1 cellular context compared by ENCODE assay signal in the genomic region with DNA sequence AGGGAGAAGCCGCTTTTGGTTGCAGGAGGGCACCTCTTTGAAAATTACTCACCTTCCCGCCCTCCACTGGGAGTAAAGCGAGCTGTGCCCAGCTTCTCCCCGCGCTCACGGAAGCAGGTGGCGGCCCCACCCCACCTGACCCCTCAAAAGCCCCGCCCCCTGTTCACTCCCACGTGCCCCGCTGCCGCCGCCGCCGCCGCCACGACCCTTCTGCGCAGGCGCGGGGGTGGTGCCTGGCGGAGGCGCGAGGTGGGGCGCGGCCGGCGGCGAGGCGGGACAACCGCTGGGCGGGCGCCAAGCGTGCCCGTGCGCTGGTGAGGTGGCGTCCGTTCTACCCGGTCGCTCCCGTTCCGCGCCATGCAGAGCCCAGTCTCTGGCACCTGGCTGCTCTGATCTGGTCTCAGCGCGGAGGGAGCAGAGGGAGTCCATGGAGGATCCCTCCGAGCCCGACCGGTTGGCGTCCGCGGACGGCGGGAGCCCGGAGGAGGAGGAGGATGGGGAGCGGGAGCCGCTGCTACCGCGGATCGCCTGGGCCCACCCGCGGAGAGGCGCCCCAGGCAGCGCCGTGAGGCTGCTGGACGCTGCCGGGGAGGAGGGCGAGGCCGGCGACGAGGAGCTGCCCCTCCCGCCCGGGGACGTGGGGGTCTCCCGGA.
TF ChIP-seq lines count a peak whose summit lies in the region.

Gene PI4K2B, plus strand, starts transcription at position 297 of the 653 bp plus-strand sequence. Its CDS starts 131 bp downstream, at position 428.

TF ChIP-seq in GM12878, 131 proteins besides CTCF, POLR2A, EP300 and RAD21 (continued from another document and continues in another):
- TF ChIP-seq, protein P1, sequence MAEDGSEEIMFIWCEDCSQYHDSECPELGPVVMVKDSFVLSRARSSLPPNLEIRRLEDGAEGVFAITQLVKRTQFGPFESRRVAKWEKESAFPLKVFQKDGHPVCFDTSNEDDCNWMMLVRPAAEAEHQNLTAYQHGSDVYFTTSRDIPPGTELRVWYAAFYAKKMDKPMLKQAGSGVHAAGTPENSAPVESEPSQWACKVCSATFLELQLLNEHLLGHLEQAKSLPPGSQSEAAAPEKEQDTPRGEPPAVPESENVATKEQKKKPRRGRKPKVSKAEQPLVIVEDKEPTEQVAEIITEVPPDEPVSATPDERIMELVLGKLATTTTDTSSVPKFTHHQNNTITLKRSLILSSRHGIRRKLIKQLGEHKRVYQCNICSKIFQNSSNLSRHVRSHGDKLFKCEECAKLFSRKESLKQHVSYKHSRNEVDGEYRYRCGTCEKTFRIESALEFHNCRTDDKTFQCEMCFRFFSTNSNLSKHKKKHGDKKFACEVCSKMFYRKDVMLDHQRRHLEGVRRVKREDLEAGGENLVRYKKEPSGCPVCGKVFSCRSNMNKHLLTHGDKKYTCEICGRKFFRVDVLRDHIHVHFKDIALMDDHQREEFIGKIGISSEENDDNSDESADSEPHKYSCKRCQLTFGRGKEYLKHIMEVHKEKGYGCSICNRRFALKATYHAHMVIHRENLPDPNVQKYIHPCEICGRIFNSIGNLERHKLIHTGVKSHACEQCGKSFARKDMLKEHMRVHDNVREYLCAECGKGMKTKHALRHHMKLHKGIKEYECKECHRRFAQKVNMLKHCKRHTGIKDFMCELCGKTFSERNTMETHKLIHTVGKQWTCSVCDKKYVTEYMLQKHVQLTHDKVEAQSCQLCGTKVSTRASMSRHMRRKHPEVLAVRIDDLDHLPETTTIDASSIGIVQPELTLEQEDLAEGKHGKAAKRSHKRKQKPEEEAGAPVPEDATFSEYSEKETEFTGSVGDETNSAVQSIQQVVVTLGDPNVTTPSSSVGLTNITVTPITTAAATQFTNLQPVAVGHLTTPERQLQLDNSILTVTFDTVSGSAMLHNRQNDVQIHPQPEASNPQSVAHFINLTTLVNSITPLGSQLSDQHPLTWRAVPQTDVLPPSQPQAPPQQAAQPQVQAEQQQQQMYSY (CRISPR knock-in tag; IDR thresholded peaks at IDR 0.05), result no peak
- TF ChIP-seq ATF7 (IDR thresholded peaks at IDR 0.05; ENCODE audit: low read depth) (no peak), CHD2 (IDR thresholded peaks at IDR 0.05; ENCODE audit: borderline replicate concordance, low read depth, low read length) (no peak; the same call in 1 of the 2 replicates), MEF2B (IDR thresholded peaks at IDR 0.05; ENCODE audit: partially characterized antibody, poor library complexity, severe bottlenecking) (no peak), JUNB (IDR thresholded peaks at IDR 0.05) (no peak), MEF2A (IDR thresholded peaks at IDR 0.05; ENCODE audit: insufficient read depth, low read depth, low read length) (no peak), HDGF (IDR thresholded peaks at IDR 0.05) (no peak), YY1 (IDR thresholded peaks at IDR 0.05; ENCODE audit: low read depth, low read length) (0 out of 2 replicates have a peak, but pooled peaks have one; percentile 34), ZSCAN29 (IDR thresholded peaks at IDR 0.05) (no peak), ZBTB40 (IDR thresholded peaks at IDR 0.05; ENCODE audit: borderline replicate concordance) (no peak), SP1 (IDR thresholded peaks at IDR 0.05; ENCODE audit: low read depth, low read length) (no peak), TARDBP (IDR thresholded peaks at IDR 0.05; ENCODE audit: borderline replicate concordance) (no peak), LARP7 (IDR thresholded peaks at IDR 0.05) (peak; percentile 80), FOXM1 (IDR thresholded peaks at IDR 0.05; ENCODE audit: low read depth, low read length) (no peak), BMI1 (IDR thresholded peaks at IDR 0.05; ENCODE audit: borderline replicate concordance) (no peak), CREB1 (IDR thresholded peaks at IDR 0.05; ENCODE audit: low read depth) (no peak), SUPT20H (IDR thresholded peaks at IDR 0.05; ENCODE audit: borderline replicate concordance, control insufficient read depth, low read depth, low read length) (no peak), FOS (IDR thresholded peaks at IDR 0.05; ENCODE audit: borderline replicate concordance, extremely low read depth, insufficient read length) (no peak), ESRRA (IDR thresholded peaks at IDR 0.05; ENCODE audit: low read length) (no peak), BRCA1 (IDR thresholded peaks at IDR 0.05; ENCODE audit: low read depth, low read length) (no peak), ZNF207 (IDR thresholded peaks at IDR 0.05; ENCODE audit: borderline replicate concordance) (no peak), GABPA (IDR thresholded peaks at IDR 0.05; ENCODE audit: low read depth) (no peak), JUND (IDR thresholded peaks at IDR 0.05; ENCODE audit: low read depth, low read length) (no peak), KDM1A (IDR thresholded peaks at IDR 0.05; ENCODE audit: borderline replicate concordance) (no peak), YBX1 (IDR thresholded peaks at IDR 0.05) (no peak)
- TF ChIP-seq, protein P2, sequence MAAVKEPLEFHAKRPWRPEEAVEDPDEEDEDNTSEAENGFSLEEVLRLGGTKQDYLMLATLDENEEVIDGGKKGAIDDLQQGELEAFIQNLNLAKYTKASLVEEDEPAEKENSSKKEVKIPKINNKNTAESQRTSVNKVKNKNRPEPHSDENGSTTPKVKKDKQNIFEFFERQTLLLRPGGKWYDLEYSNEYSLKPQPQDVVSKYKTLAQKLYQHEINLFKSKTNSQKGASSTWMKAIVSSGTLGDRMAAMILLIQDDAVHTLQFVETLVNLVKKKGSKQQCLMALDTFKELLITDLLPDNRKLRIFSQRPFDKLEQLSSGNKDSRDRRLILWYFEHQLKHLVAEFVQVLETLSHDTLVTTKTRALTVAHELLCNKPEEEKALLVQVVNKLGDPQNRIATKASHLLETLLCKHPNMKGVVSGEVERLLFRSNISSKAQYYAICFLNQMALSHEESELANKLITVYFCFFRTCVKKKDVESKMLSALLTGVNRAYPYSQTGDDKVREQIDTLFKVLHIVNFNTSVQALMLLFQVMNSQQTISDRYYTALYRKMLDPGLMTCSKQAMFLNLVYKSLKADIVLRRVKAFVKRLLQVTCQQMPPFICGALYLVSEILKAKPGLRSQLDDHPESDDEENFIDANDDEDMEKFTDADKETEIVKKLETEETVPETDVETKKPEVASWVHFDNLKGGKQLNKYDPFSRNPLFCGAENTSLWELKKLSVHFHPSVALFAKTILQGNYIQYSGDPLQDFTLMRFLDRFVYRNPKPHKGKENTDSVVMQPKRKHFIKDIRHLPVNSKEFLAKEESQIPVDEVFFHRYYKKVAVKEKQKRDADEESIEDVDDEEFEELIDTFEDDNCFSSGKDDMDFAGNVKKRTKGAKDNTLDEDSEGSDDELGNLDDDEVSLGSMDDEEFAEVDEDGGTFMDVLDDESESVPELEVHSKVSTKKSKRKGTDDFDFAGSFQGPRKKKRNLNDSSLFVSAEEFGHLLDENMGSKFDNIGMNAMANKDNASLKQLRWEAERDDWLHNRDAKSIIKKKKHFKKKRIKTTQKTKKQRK (IDR thresholded peaks at IDR 0.05; ENCODE audit: low read depth, low read length), result no peak
- TF ChIP-seq, protein P3, sequence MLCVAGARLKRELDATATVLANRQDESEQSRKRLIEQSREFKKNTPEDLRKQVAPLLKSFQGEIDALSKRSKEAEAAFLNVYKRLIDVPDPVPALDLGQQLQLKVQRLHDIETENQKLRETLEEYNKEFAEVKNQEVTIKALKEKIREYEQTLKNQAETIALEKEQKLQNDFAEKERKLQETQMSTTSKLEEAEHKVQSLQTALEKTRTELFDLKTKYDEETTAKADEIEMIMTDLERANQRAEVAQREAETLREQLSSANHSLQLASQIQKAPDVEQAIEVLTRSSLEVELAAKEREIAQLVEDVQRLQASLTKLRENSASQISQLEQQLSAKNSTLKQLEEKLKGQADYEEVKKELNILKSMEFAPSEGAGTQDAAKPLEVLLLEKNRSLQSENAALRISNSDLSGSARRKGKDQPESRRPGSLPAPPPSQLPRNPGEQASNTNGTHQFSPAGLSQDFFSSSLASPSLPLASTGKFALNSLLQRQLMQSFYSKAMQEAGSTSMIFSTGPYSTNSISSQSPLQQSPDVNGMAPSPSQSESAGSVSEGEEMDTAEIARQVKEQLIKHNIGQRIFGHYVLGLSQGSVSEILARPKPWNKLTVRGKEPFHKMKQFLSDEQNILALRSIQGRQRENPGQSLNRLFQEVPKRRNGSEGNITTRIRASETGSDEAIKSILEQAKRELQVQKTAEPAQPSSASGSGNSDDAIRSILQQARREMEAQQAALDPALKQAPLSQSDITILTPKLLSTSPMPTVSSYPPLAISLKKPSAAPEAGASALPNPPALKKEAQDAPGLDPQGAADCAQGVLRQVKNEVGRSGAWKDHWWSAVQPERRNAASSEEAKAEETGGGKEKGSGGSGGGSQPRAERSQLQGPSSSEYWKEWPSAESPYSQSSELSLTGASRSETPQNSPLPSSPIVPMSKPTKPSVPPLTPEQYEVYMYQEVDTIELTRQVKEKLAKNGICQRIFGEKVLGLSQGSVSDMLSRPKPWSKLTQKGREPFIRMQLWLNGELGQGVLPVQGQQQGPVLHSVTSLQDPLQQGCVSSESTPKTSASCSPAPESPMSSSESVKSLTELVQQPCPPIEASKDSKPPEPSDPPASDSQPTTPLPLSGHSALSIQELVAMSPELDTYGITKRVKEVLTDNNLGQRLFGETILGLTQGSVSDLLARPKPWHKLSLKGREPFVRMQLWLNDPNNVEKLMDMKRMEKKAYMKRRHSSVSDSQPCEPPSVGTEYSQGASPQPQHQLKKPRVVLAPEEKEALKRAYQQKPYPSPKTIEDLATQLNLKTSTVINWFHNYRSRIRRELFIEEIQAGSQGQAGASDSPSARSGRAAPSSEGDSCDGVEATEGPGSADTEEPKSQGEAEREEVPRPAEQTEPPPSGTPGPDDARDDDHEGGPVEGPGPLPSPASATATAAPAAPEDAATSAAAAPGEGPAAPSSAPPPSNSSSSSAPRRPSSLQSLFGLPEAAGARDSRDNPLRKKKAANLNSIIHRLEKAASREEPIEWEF (IDR thresholded peaks at IDR 0.05; ENCODE audit: insufficient replicate concordance, low read depth, low read length), result no peak
- TF ChIP-seq, protein P4, sequence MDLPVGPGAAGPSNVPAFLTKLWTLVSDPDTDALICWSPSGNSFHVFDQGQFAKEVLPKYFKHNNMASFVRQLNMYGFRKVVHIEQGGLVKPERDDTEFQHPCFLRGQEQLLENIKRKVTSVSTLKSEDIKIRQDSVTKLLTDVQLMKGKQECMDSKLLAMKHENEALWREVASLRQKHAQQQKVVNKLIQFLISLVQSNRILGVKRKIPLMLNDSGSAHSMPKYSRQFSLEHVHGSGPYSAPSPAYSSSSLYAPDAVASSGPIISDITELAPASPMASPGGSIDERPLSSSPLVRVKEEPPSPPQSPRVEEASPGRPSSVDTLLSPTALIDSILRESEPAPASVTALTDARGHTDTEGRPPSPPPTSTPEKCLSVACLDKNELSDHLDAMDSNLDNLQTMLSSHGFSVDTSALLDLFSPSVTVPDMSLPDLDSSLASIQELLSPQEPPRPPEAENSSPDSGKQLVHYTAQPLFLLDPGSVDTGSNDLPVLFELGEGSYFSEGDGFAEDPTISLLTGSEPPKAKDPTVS (IDR thresholded peaks at IDR 0.05; ENCODE audit: low read depth, low read length), result no peak
- TF ChIP-seq, protein P5, sequence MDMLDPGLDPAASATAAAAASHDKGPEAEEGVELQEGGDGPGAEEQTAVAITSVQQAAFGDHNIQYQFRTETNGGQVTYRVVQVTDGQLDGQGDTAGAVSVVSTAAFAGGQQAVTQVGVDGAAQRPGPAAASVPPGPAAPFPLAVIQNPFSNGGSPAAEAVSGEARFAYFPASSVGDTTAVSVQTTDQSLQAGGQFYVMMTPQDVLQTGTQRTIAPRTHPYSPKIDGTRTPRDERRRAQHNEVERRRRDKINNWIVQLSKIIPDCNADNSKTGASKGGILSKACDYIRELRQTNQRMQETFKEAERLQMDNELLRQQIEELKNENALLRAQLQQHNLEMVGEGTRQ (IDR thresholded peaks at IDR 0.05; ENCODE audit: borderline replicate concordance, low read depth, low read length), result peak; percentile 15
- TF ChIP-seq, protein P6, sequence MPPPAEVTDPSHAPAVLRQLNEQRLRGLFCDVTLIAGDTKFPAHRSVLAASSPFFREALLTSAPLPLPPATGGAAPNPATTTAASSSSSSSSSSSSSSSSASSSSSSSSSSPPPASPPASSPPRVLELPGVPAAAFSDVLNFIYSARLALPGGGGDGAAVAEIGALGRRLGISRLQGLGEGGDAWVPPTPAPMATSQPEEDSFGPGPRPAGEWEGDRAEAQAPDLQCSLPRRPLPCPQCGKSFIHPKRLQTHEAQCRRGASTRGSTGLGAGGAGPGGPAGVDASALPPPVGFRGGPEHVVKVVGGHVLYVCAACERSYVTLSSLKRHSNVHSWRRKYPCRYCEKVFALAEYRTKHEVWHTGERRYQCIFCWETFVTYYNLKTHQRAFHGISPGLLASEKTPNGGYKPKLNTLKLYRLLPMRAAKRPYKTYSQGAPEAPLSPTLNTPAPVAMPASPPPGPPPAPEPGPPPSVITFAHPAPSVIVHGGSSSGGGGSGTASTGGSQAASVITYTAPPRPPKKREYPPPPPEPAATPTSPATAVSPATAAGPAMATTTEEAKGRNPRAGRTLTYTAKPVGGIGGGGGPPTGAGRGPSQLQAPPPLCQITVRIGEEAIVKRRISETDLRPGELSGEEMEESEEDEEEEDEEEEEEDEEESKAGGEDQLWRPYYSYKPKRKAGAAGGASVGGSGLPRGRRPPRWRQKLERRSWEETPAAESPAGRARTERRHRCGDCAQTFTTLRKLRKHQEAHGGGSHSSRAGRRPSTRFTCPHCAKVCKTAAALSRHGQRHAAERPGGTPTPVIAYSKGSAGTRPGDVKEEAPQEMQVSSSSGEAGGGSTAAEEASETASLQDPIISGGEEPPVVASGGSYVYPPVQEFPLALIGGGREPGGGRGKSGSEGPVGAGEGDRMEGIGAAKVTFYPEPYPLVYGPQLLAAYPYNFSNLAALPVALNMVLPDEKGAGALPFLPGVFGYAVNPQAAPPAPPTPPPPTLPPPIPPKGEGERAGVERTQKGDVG (CRISPR knock-in tag; IDR thresholded peaks at IDR 0.05), result no peak
